Comparison of ENCODE assay signal across 18 cellular contexts in genomic region chr3:37310666-37311050, GRCh38.
DNase-seq lines count a peak whose midpoint lies in the region; ATAC-seq and TF ChIP-seq lines count a peak whose summit lies in the region.
"Had no signal": no experiment of that assay in that cellular context is flagged by ENCODE, and none has a peak within 500 bp of the region (broad histone marks: within the 10 kb centered on the region; RNA-seq: fewer than 3 reads in every experiment).

No MANE protein-coding gene starts in this region.

- intact Hi-C loops in CD8-positive, alpha-beta T cell (cut with DNase I, micrococcal nuclease) = no loop called here
- intact Hi-C loops in psoas muscle (cut with DNase I) = no loop called here

- CTCF ChIA-PET in CD8-positive, alpha-beta T cell (lab: Charles Lee) = no interaction called here

- H3K4me1 Mint-ChIP-seq in CD8-positive, alpha-beta T cell (ENCODE audit: low read depth) = peaks cover 22% of the 10 kb centered on the region

- peaks cover 5% of the 10 kb centered on the region for H3K36me3 ChIP-seq in CD8-positive, alpha-beta T cell (ENCODE audit: insufficient read depth, low read length)
- peaks cover 0 to 22% of the 10 kb centered on the region in 2 donors for H3K36me3 ChIP-seq in psoas muscle (ENCODE audit: insufficient read depth in 1 of 2, low read depth in 1 of 2)
- H3K36me3 ChIP-seq: SJCRH30 had no signal

- ATAC-seq in CD8-positive, alpha-beta T cell = no peak
- peak in 3 of 4 donors; percentile 52 to 68 (median 60) for ATAC-seq in psoas muscle
- no peak for ATAC-seq in foreskin keratinocyte

- H3K27ac ChIP-seq in CD8-positive, alpha-beta T cell (ENCODE audit: low read depth, low read length) = no peak overlapping the region
- H3K27ac ChIP-seq in psoas muscle (no peak overlapping the region), foreskin keratinocyte (no peak overlapping the region)
- H3K27ac ChIP-seq: brain microvascular endothelial cell, SJCRH30 had no signal

- no peaks in the 10 kb centered on the region for H3K27me3 ChIP-seq in CD8-positive, alpha-beta T cell (ENCODE audit: insufficient read depth, low read length)
- H3K27me3 ChIP-seq in psoas muscle (ENCODE audit: insufficient read depth in 3 of 3, low read length in 2 of 3) = no peaks in the 10 kb centered on the region
- no peaks in the 10 kb centered on the region for H3K27me3 ChIP-seq in foreskin keratinocyte
- H3K27me3 ChIP-seq: brain microvascular endothelial cell, SJCRH30 had no signal

- peaks cover 48% of the 10 kb centered on the region for H3K36me3 Mint-ChIP-seq in CD8-positive, alpha-beta T cell

- POLR2A ChIA-PET in CD8-positive, alpha-beta T cell (lab: Charles Lee) = no interaction called here

- H3K27me3 Mint-ChIP-seq in CD8-positive, alpha-beta T cell (ENCODE audit: low read depth) = no peaks in the 10 kb centered on the region
- H3K27me3 Mint-ChIP-seq: activated naive CD4-positive, alpha-beta T cell treated with anti-CD3 and anti-CD28 coated beads, Interleukin-2, amount 10 ng/mL, durations not matched to agents 7 days and 5 days had no signal

- H3K27ac Mint-ChIP-seq in CD8-positive, alpha-beta T cell = peak overlapping the region; percentile 60
- H3K27ac Mint-ChIP-seq: T-helper 2 cell treated with Interferon-gamma antibody and Interleukin-4, amounts not matched to agents 5 μg/mL and 100 μg/mL, for 36 hours had no signal

- 64 to 78% (median 65%) methylated on average over 4 of the region's 4 CpGs for WGBS in psoas muscle, 3 donors

- H3K4me1 ChIP-seq in CD8-positive, alpha-beta T cell (ENCODE audit: insufficient read depth, low read length) = peaks cover 14% of the 10 kb centered on the region
- H3K4me1 ChIP-seq in psoas muscle = peaks cover 9% of the 10 kb centered on the region
- H3K4me1 ChIP-seq in foreskin keratinocyte = no peaks in the 10 kb centered on the region

- TF ChIP-seq CTCF in CD8-positive, alpha-beta T cell (IDR thresholded peaks at IDR 0.05) = no peak
- no peak for TF ChIP-seq CTCF in psoas muscle (IDR thresholded peaks at IDR 0.05)
- no peak for TF ChIP-seq CTCF in foreskin keratinocyte (conservative IDR thresholded peaks at IDR 0.05)

- DNase-seq in CD8-positive, alpha-beta T cell = no peak
- peak; percentile 78 for DNase-seq in MV-4-11 (lab: John Stamatoyannopoulos, UW)
- DNase-seq in fibroblast of peridontal ligament (ENCODE audit: extremely low read depth) = peak; percentile 81
- no peak for DNase-seq in psoas muscle
- no peak for DNase-seq in ureter (ENCODE audit: low spot score)
- DNase-seq in foreskin keratinocyte = no peak
- DNase-seq in middle frontal gyrus (ENCODE audit: extremely low spot score, low spot score) = no peak
- DNase-seq: activated CD4-positive, CD25-positive, alpha-beta regulatory T cell treated with anti-CD3 and anti-CD28 coated beads, Interleukin-2, amount 50 U/mL, for 72 hours; activated CD8-positive, alpha-beta memory T cell treated with anti-CD3 and anti-CD28 coated beads, Interleukin-2, amount 50 U/mL, for 4 hours; activated naive CD4-positive, alpha-beta T cell treated with anti-CD3 and anti-CD28 coated beads, Interleukin-2, amount 10 ng/mL, durations not matched to agents 7 days and 5 days; brain microvascular endothelial cell; C1 segment of cervical spinal cord; foreskin fibroblast; Karpas-422; NCI-H187; NCI-H446 treated with DMSO at 0.1 percent for 48 hours had no signal

- no peak overlapping the region for H3K4me3 ChIP-seq in CD8-positive, alpha-beta T cell (ENCODE audit: low read depth, low read length)
- no peak overlapping the region for H3K4me3 ChIP-seq in psoas muscle
- H3K4me3 ChIP-seq: SJCRH30 had no signal

- H3K4me3 Mint-ChIP-seq in CD8-positive, alpha-beta T cell = no peak overlapping the region
- H3K4me3 Mint-ChIP-seq: activated naive CD4-positive, alpha-beta T cell treated with anti-CD3 and anti-CD28 coated beads, Interleukin-2, amount 10 ng/mL, durations not matched to agents 7 days and 5 days; T-helper 2 cell treated with Interferon-gamma antibody and Interleukin-4, amounts not matched to agents 5 μg/mL and 100 μg/mL, for 36 hours had no signal

- H3K9me3 ChIP-seq in CD8-positive, alpha-beta T cell (ENCODE audit: low read length) = no peaks in the 10 kb centered on the region
- H3K9me3 ChIP-seq in psoas muscle = no peaks in the 10 kb centered on the region
- H3K9me3 ChIP-seq: SJCRH30 had no signal

- H3K9me3 Mint-ChIP-seq in CD8-positive, alpha-beta T cell = no peaks in the 10 kb centered on the region
- H3K9me3 Mint-ChIP-seq: activated naive CD4-positive, alpha-beta T cell treated with anti-CD3 and anti-CD28 coated beads, Interleukin-2, amount 10 ng/mL, durations not matched to agents 7 days and 5 days; T-helper 2 cell treated with Interferon-gamma antibody and Interleukin-4, amounts not matched to agents 5 μg/mL and 100 μg/mL, for 36 hours had no signal

Comparison
In these comparisons a context has a peak if more than half of its experiments do, and no peak if none do; other contexts are left out.
1. ATAC-seq: peak in psoas muscle (3 of 4); none in CD8-positive, alpha-beta T cell (single experiment) and foreskin keratinocyte (single experiment).
2. DNase-seq: peak in MV-4-11 (single experiment) and fibroblast of peridontal ligament (single experiment); none in CD8-positive, alpha-beta T cell (0 of 7), psoas muscle (0 of 2), ureter (single experiment), foreskin keratinocyte (0 of 2) and middle frontal gyrus (single experiment).